Comparison of ENCODE assay signal across 25 cellular contexts in genomic region chr17:8695241-8695640, GRCh38. TPM values are rescaled to one million over a fixed set of nuclear protein-coding genes. Genes with fewer than 3 reads are reported as not detected.
DNase-seq lines count a peak whose midpoint lies in the region; ATAC-seq, FAIRE-seq and TF ChIP-seq lines count a peak whose summit lies in the region.
"Had no signal": no experiment of that assay in that cellular context is flagged by ENCODE, and none has a peak within 500 bp of the region (broad histone marks: within the 10 kb centered on the region; RNA-seq: fewer than 3 reads in every experiment).

No MANE protein-coding gene starts in this region.

- ATAC-seq in GM18867 (IDR thresholded peaks at IDR 0.05; ENCODE audit: unreplicated experiment) = no peak
- ATAC-seq: GM23338 had no signal

- peak overlapping the region; percentile 16 for H2BK5ac ChIP-seq in trophoblast cell (ENCODE audit: low read depth, low read length, poor library complexity)

- H3K27ac Mint-ChIP-seq in astrocyte (ENCODE audit: unreplicated experiment) = peak overlapping the region; percentile 58
- H3K27ac Mint-ChIP-seq: CD4-positive, CD25-positive, alpha-beta regulatory T cell; GM23338 had no signal

- no CpG with 5 or more reads among the region's 3 CpGs for WGBS in trophoblast cell (ENCODE audit: extremely low coverage, insufficient coverage, insufficient read length)

- no peak overlapping the region for H3K4ac ChIP-seq in trophoblast cell (ENCODE audit: low read depth, low read length)

- no peak overlapping the region for H3K23ac ChIP-seq in trophoblast cell (ENCODE audit: low read length)

- H4K20me1 ChIP-seq in astrocyte (ENCODE audit: insufficient read depth, low read length) = no peaks in the 10 kb centered on the region

- H2BK120ac ChIP-seq in trophoblast cell (ENCODE audit: insufficient read depth, low read length, poor library complexity) = peak overlapping the region; percentile 14

- H3K36me3 ChIP-seq in astrocyte (ENCODE audit: insufficient read depth, low read length) = no peaks in the 10 kb centered on the region
- no peaks in the 10 kb centered on the region for H3K36me3 ChIP-seq in trophoblast cell (ENCODE audit: control insufficient read depth in 1 of 2, insufficient read depth in 2 of 2, low read length in 2 of 2)
- H3K36me3 ChIP-seq: BE2C had no signal

- H3K36me3 Mint-ChIP-seq in astrocyte (ENCODE audit: low read depth, unreplicated experiment) = no peaks in the 10 kb centered on the region
- H3K36me3 Mint-ChIP-seq: CD4-positive, CD25-positive, alpha-beta regulatory T cell had no signal

- H3K9ac ChIP-seq in astrocyte (ENCODE audit: low read length) (no peak overlapping the region), trophoblast cell (ENCODE audit: low read length) (no peak overlapping the region)

- peaks cover 19% of the 10 kb centered on the region for H3K4me1 Mint-ChIP-seq in astrocyte (ENCODE audit: low read depth, unreplicated experiment)

- no peak overlapping the region for H2AFZ ChIP-seq in astrocyte (ENCODE audit: low read depth, low read length)
- H2AFZ ChIP-seq in trophoblast cell (ENCODE audit: insufficient read depth, low read length, poor library complexity) = no peak overlapping the region
- H2AFZ ChIP-seq: GM23338, PC-9 had no signal

- DNase-seq in H4 (ENCODE audit: low spot score) (peak; percentile 12), astrocyte (ENCODE audit: low read depth) (peak; percentile 62), fibroblast of the aortic adventitia (ENCODE audit: low read depth) (peak; percentile 74), trophoblast cell (peak in 1 of 2 donors; percentile 41), putamen (ENCODE audit: low spot score) (no peak), SW480 (ENCODE audit: low spot score) (no peak), GDM1 (lab: John Stamatoyannopoulos, UW) (no peak)
- DNase-seq: BE2C; CD4-positive, CD25-positive, alpha-beta regulatory T cell; COR-L47; DMS 273 treated with DMSO at 0.1 percent for 48 hours; DND-41; KG1; NCI-H1417; NCI-H187 treated with DMSO at 0.1 percent for 48 hours; NCI-H2227 treated with DMSO at 0.1 percent for 48 hours; NCI-H524; PC-9; SIG-M5 had no signal

- peak overlapping the region; percentile 13 for H3K14ac ChIP-seq in trophoblast cell (ENCODE audit: low read length)

- H3K27ac ChIP-seq in astrocyte (ENCODE audit: low read depth, low read length) = no peak overlapping the region
- no peak overlapping the region for H3K27ac ChIP-seq in trophoblast cell (ENCODE audit: low read depth, low read length)
- H3K27ac ChIP-seq: PC-9, RWPE1 had no signal

- H3K79me2 ChIP-seq in astrocyte (ENCODE audit: insufficient read depth, low read length) (no peaks in the 10 kb centered on the region), trophoblast cell (ENCODE audit: control insufficient read depth, insufficient read depth, low read length, poor library complexity) (peaks cover 6% of the 10 kb centered on the region)

- H2AK5ac ChIP-seq in trophoblast cell (ENCODE audit: low read length) = peak overlapping the region; percentile 51

- peak overlapping the region; percentile 25 for H4K91ac ChIP-seq in trophoblast cell (ENCODE audit: low read depth, low read length)

- no peak for FAIRE-seq in astrocyte (lab: Jason Lieb, UNC)
- FAIRE-seq: A204.1, G401.6, GM19239 had no signal

- H3K27me3 ChIP-seq in astrocyte (ENCODE audit: insufficient read depth, low read length) = no peaks in the 10 kb centered on the region
- no peaks in the 10 kb centered on the region for H3K27me3 ChIP-seq in trophoblast cell (ENCODE audit: insufficient read depth, low read length)
- H3K27me3 ChIP-seq: BE2C had no signal

- H3K4me3 Mint-ChIP-seq in astrocyte (ENCODE audit: unreplicated experiment) = no peak overlapping the region
- H3K4me3 Mint-ChIP-seq: CD4-positive, CD25-positive, alpha-beta regulatory T cell; GM23338 had no signal

- no peaks in the 10 kb centered on the region for H3K9me3 ChIP-seq in astrocyte (ENCODE audit: insufficient read depth, low read depth, low read length)
- H3K9me3 ChIP-seq in trophoblast cell (ENCODE audit: insufficient read depth, low read depth, low read length) = no peaks in the 10 kb centered on the region
- H3K9me3 ChIP-seq: BE2C had no signal

- TF ChIP-seq CTCF in astrocyte (IDR thresholded peaks at IDR 0.05; ENCODE audit: insufficient read depth, low read depth, low read length) (no peak), fibroblast of the aortic adventitia (IDR thresholded peaks at IDR 0.05; ENCODE audit: insufficient read depth, low read length) (no peak)

- peaks cover 34% of the 10 kb centered on the region for H3K4me1 ChIP-seq in astrocyte (ENCODE audit: insufficient read depth, low read length)
- peaks cover 41 to 44% of the 10 kb centered on the region in 2 experiments for H3K4me1 ChIP-seq in trophoblast cell (ENCODE audit: control insufficient read depth in 1 of 2, insufficient read depth in 2 of 2, low read length in 2 of 2)
- H3K4me1 ChIP-seq: BE2C had no signal

- peak overlapping the region; percentile 92 for H2BK12ac ChIP-seq in trophoblast cell (ENCODE audit: low read length)

- H4K12ac ChIP-seq in trophoblast cell (ENCODE audit: low read depth, low read length) = no peak overlapping the region

- H3K18ac ChIP-seq in trophoblast cell (ENCODE audit: low read length) = peak overlapping the region; percentile 16

- H4K8ac ChIP-seq in trophoblast cell (ENCODE audit: low read depth, low read length) = no peak overlapping the region

- no peaks in the 10 kb centered on the region for H3K9me3 Mint-ChIP-seq in astrocyte (ENCODE audit: unreplicated experiment)
- H3K9me3 Mint-ChIP-seq: GM23338 had no signal

- no peak overlapping the region for H3K4me3 ChIP-seq in astrocyte (ENCODE audit: insufficient read depth, low read depth, low read length)
- H3K4me3 ChIP-seq in fibroblast of the aortic adventitia (ENCODE audit: low read depth, low read length) = no peak overlapping the region
- H3K4me3 ChIP-seq in trophoblast cell (ENCODE audit: low read depth, low read length) = no peak overlapping the region
- H3K4me3 ChIP-seq: GM23338, PC-9 had no signal

- H3K4me2 ChIP-seq in astrocyte (ENCODE audit: low read length) = no peak overlapping the region
- H3K4me2 ChIP-seq in trophoblast cell (ENCODE audit: low read length) = no peak overlapping the region
- H3K4me2 ChIP-seq: GM23338, PC-9 had no signal

- H3K79me1 ChIP-seq in trophoblast cell (ENCODE audit: low read length) = peaks cover 49% of the 10 kb centered on the region

- H3K27me3 Mint-ChIP-seq in astrocyte (ENCODE audit: low read depth, unreplicated experiment) = peaks cover 7% of the 10 kb centered on the region

RNA-seq across cellular contexts. Expression of gene CCDC42, which starts 49.4 kb away (rescaled TPM):
- 0.19 TPM in 1 of 2 replicates, not detected in the other for total RNA-seq in H4 (2014; rRNA removed; shearing (Covaris generic))
- total RNA-seq in astrocyte (not detected in 2 replicates), fibroblast of the aortic adventitia (ENCODE audit: low replicate concordance) (not detected in 2 replicates)
- polyA plus RNA-seq in trophoblast cell (2013) = 0.19 and 0.25 TPM in 2 replicates
- total RNA-seq: CD4-positive, CD25-positive, alpha-beta regulatory T cell; GM23338; PC-9 had no signal
- polyA plus RNA-seq: GM23338 had no signal

Comparison
In these comparisons a context has a peak if more than half of its experiments do, and no peak if none do; other contexts are left out.
1. DNase-seq: peak in H4 (single experiment), astrocyte (single experiment) and fibroblast of the aortic adventitia (single experiment); none in putamen (single experiment), SW480 (single experiment) and GDM1 (single experiment).